20 cellular contexts compared by ENCODE assay signal in genomic region chr17:81075307-81075706, GRCh38.
"Had no signal": no experiment of that assay in that cellular context is flagged by ENCODE, and none has a peak within 500 bp of the region (broad histone marks: within the 10 kb centered on the region; RNA-seq: fewer than 3 reads in every experiment).

No MANE protein-coding gene starts in this region.

- H3K9me3 ChIP-seq: adrenal gland, sigmoid colon, thoracic aorta, upper lobe of right lung had no signal

- H3K4me1 Mint-ChIP-seq: natural killer cell had no signal

- H3K4me3 Mint-ChIP-seq: activated T-helper 1 cell treated with anti-CD3 and anti-CD28 coated beads, Interleukin-12 subunit alpha, Interleukin-12 subunit beta, Interleukin-2, Interleukin-4 antibody, amounts not matched to agents 30 ng/mL and 10 ng/mL and 1 ng/mL, durations not matched to agents 14 hours and 24 hours and 36 hours; dendritic cell treated with granulocyte-macrophage colony-stimulating factor and Interleukin-4, amounts not matched to agents 40 ng/mL and 50 ng/mL, for 4 days; natural killer cell; stimulated activated effector memory CD8-positive, alpha-beta T cell treated with anti-CD3 and anti-CD28 coated beads, Interleukin-12 subunit alpha, Interleukin-12 subunit beta, amount 100 ng/mL, for 72 hours had no signal

- DNase-seq: activated CD4-positive, alpha-beta T cell treated with anti-CD3 and anti-CD28 coated beads, Interleukin-2, amount 50 U/mL, for 4 hours; activated gamma-delta T cell treated with Interleukin-2 at 50 U/mL for 16 hours; adrenal gland; effector memory CD4-positive, alpha-beta T cell; foreskin keratinocyte; hippocampal formation; left cardiac atrium; mesendoderm; natural killer cell; sigmoid colon; stimulated activated CD4-positive, alpha-beta T cell treated with anti-CD3 and anti-CD28 coated beads, Interleukin-4, amount 100 ng/mL, for 24 hours; upper lobe of right lung had no signal

- FAIRE-seq: astrocyte, islet of Langerhans had no signal

- H3K36me3 Mint-ChIP-seq: activated naive CD4-positive, alpha-beta T cell treated with anti-CD3 and anti-CD28 coated beads, Interleukin-2, amount 50 U/mL, for 72 hours; natural killer cell; stimulated activated effector memory CD8-positive, alpha-beta T cell treated with anti-CD3 and anti-CD28 coated beads, Interleukin-12 subunit alpha, Interleukin-12 subunit beta, amount 100 ng/mL, for 72 hours had no signal

- H3K27me3 ChIP-seq: adrenal gland, foreskin keratinocyte, sigmoid colon, upper lobe of right lung had no signal

- H3K4me3 ChIP-seq: adrenal gland, sigmoid colon, thoracic aorta, upper lobe of right lung had no signal

- H3K36me3 ChIP-seq: adrenal gland, thoracic aorta had no signal

- ATAC-seq: activated naive CD4-positive, alpha-beta T cell treated with anti-CD3 and anti-CD28 coated beads, Interleukin-2, amount 50 U/mL, for 72 hours; left cardiac atrium; natural killer cell; stimulated activated effector memory CD8-positive, alpha-beta T cell treated with anti-CD3 and anti-CD28 coated beads, Interleukin-12 subunit alpha, Interleukin-12 subunit beta, amount 100 ng/mL, for 72 hours; upper lobe of right lung had no signal

- H3K27ac Mint-ChIP-seq: activated naive CD4-positive, alpha-beta T cell treated with anti-CD3 and anti-CD28 coated beads, Interleukin-2, amount 50 U/mL, for 72 hours; activated T-helper 1 cell treated with anti-CD3 and anti-CD28 coated beads, Interleukin-12 subunit alpha, Interleukin-12 subunit beta, Interleukin-2, Interleukin-4 antibody, amounts not matched to agents 30 ng/mL and 10 ng/mL and 1 ng/mL, durations not matched to agents 14 hours and 24 hours and 36 hours; dendritic cell treated with granulocyte-macrophage colony-stimulating factor and Interleukin-4, amounts not matched to agents 40 ng/mL and 50 ng/mL, for 4 days; natural killer cell; stimulated activated effector memory CD8-positive, alpha-beta T cell treated with anti-CD3 and anti-CD28 coated beads, Interleukin-12 subunit alpha, Interleukin-12 subunit beta, amount 100 ng/mL, for 72 hours had no signal

- H3K9me3 Mint-ChIP-seq: activated naive CD4-positive, alpha-beta T cell treated with anti-CD3 and anti-CD28 coated beads, Interleukin-2, amount 50 U/mL, for 72 hours; activated T-helper 1 cell treated with anti-CD3 and anti-CD28 coated beads, Interleukin-12 subunit alpha, Interleukin-12 subunit beta, Interleukin-2, Interleukin-4 antibody, amounts not matched to agents 30 ng/mL and 10 ng/mL and 1 ng/mL, durations not matched to agents 14 hours and 24 hours and 36 hours; dendritic cell treated with granulocyte-macrophage colony-stimulating factor and Interleukin-4, amounts not matched to agents 40 ng/mL and 50 ng/mL, for 4 days; natural killer cell; stimulated activated effector memory CD8-positive, alpha-beta T cell treated with anti-CD3 and anti-CD28 coated beads, Interleukin-12 subunit alpha, Interleukin-12 subunit beta, amount 100 ng/mL, for 72 hours had no signal

- H3K4me1 ChIP-seq: adrenal gland, foreskin keratinocyte, parathyroid adenoma had no signal

- H3K27ac ChIP-seq: foreskin keratinocyte, parathyroid adenoma, sigmoid colon, thoracic aorta, upper lobe of right lung had no signal
